Comparison of ENCODE assay signal across 11 cellular contexts in genomic region chr13:113840541-113841354, GRCh38. TPM values are rescaled to one million over a fixed set of nuclear protein-coding genes. Genes with fewer than 3 reads are reported as not detected.
DNase-seq lines count a peak whose midpoint lies in the region; ATAC-seq and TF ChIP-seq lines count a peak whose summit lies in the region.
"Had no signal": no experiment of that assay in that cellular context is flagged by ENCODE, and none has a peak within 500 bp of the region (broad histone marks: within the 10 kb centered on the region; RNA-seq: fewer than 3 reads in every experiment).

No MANE protein-coding gene starts in this region.

- intact Hi-C loops in testis (cut with DNase I; ENCODE audit: low total_unique reads): no loop called here

- no peak for TF ChIP-seq CTCF in testis (IDR thresholded peaks at IDR 0.05)

- H3K4me1 ChIP-seq in esophagus (ENCODE audit: control insufficient read depth in 2 of 2, insufficient read depth in 2 of 2, low read length in 1 of 2) (peaks cover 27 to 56% of the 10 kb centered on the region in 2 donors), muscle layer of duodenum (ENCODE audit: control insufficient read depth in 1 of 2, insufficient read depth in 2 of 2, low read length in 2 of 2) (peaks cover 7 to 39% of the 10 kb centered on the region in 2 donors), testis (peaks cover 65% of the 10 kb centered on the region)

- H3K9me3 ChIP-seq in esophagus (ENCODE audit: control insufficient read depth in 2 of 2, insufficient read depth in 1 of 2, low read depth in 1 of 2, low read length in 1 of 2) (no peaks in the 10 kb centered on the region), muscle layer of duodenum (ENCODE audit: control insufficient read depth in 1 of 2, low read length in 2 of 2) (no peaks in the 10 kb centered on the region), testis (no peaks in the 10 kb centered on the region)

- in situ Hi-C loops in G401 (cut with HindIII; ENCODE audit: low sequenced_read_pairs): no loop called here

- ATAC-seq in HG02885 (IDR thresholded peaks at IDR 0.05; ENCODE audit: poor library complexity, unreplicated experiment): no peak

- H3K4me3 ChIP-seq in esophagus (ENCODE audit: low read depth in 1 of 2, low read length in 2 of 2) (no peak overlapping the region), muscle layer of duodenum (ENCODE audit: low read depth in 1 of 2, low read length in 2 of 2) (no peak overlapping the region), testis (no peak overlapping the region)

- peaks cover 3 to 13% of the 10 kb centered on the region in 2 donors for H3K36me3 ChIP-seq in esophagus (ENCODE audit: control insufficient read depth in 2 of 2, insufficient read depth in 2 of 2, low read length in 1 of 2)
- peaks cover 2 to 14% of the 10 kb centered on the region in 2 donors for H3K36me3 ChIP-seq in muscle layer of duodenum (ENCODE audit: control insufficient read depth in 1 of 2, insufficient read depth in 2 of 2, low read length in 2 of 2)
- no peaks in the 10 kb centered on the region for H3K36me3 ChIP-seq in testis (ENCODE audit: low read depth, missing control alignments)

- 54 to 55% methylated on average over 32 to 35 of the region's 35 CpGs for WGBS in esophagus, 2 donors
- 82 to 87% methylated on average over 33 to 35 of the region's 35 CpGs for WGBS in testis, 2 donors

- DNase-seq in RPMI8226 (peak; percentile 20), testis (no peak), G401 (ENCODE audit: low spot score) (no peak), AG20443 (ENCODE audit: low spot score) (no peak)
- no peak for DNase-seq in stimulated activated CD8-positive, alpha-beta memory T cell treated with anti-CD3 and anti-CD28 coated beads, Interleukin-4, amount 100 ng/mL, for 48 hours
- DNase-seq: NCI-H345, SIG-M5 had no signal

- no peak for TF ChIP-seq POLR2A in testis (IDR thresholded peaks at IDR 0.05)

- no peaks in the 10 kb centered on the region for H3K27me3 ChIP-seq in esophagus (ENCODE audit: control insufficient read depth in 1 of 2, insufficient read depth in 2 of 2, low read length in 2 of 2)
- H3K27me3 ChIP-seq in muscle layer of duodenum (ENCODE audit: low read depth, low read length): no peaks in the 10 kb centered on the region
- H3K27me3 ChIP-seq in testis: no peaks in the 10 kb centered on the region

- H3K27ac ChIP-seq in esophagus (ENCODE audit: low read depth in 2 of 2, low read length in 1 of 2): peak overlapping the region; percentile 39 to 84
- H3K27ac ChIP-seq in muscle layer of duodenum (ENCODE audit: low read length): peak overlapping the region; percentile 36
- H3K27ac ChIP-seq in testis: peak overlapping the region; percentile 16 to 44
- H3K27ac ChIP-seq: KMS-11 had no signal

RNA-seq across cellular contexts. Expression of gene GAS6, which starts 23.1 kb away (rescaled TPM):
- polyA plus RNA-seq in esophagus (10 to 100 TPM; 47.3 to 56.5 TPM), testis (ENCODE audit: insufficient read depth, low read depth, low replicate concordance) (193 TPM)
- total RNA-seq in testis: 100 to 1,000 TPM; 416 to 575 TPM
- 16.0 and 16.2 TPM in 2 replicates for total RNA-seq in G401 (2014; rRNA removed; shearing (Covaris generic))

Comparison
In these comparisons a context has a peak if more than half of its experiments do, and no peak if none do; other contexts are left out.
1. RNA of gene GAS6, which starts 23.1 kb away (total RNA-seq): 416 to 575 TPM in testis; 16.0 to 16.2 TPM in G401; every median in the first group is over 10 times any median in the second.
2. Peak in every context shown above with its lines, with median percentiles within 50 percentile points of each other: H3K27ac ChIP-seq.